Comparison of ENCODE assay signal across 21 cellular contexts in genomic region chr7:82985144-82985802, GRCh38.
DNase-seq lines count a peak whose midpoint lies in the region; ATAC-seq and TF ChIP-seq lines count a peak whose summit lies in the region.
"Had no signal": no experiment of that assay in that cellular context is flagged by ENCODE, and none has a peak within 500 bp of the region (broad histone marks: within the 10 kb centered on the region; RNA-seq: fewer than 3 reads in every experiment).

No MANE protein-coding gene starts in this region.

- intact Hi-C loops in activated CD8-positive, alpha-beta T cell treated with anti-CD3 and anti-CD28 coated beads for 36 hours (cut with micrococcal nuclease) = no loop called here

- no peak for TF ChIP-seq EP300 in Ishikawa (IDR thresholded peaks at IDR 0.05; ENCODE audit: borderline replicate concordance)

- no peak overlapping the region for H3K4me3 ChIP-seq in epithelial cell of esophagus (ENCODE audit: low read length)
- H3K4me3 ChIP-seq: dorsolateral prefrontal cortex, gastroesophageal sphincter, neural progenitor cell, right lobe of liver had no signal

- peaks cover 2% of the 10 kb centered on the region for H3K9me3 Mint-ChIP-seq in activated CD8-positive, alpha-beta T cell treated with anti-CD3 and anti-CD28 coated beads for 36 hours
- H3K9me3 Mint-ChIP-seq in activated CD8-positive, alpha-beta T cell treated with anti-CD3 and anti-CD28 coated beads, Interleukin-2, amount 10 ng/mL, durations not matched to agents 7 days and 5 days (ENCODE audit: insufficient read depth) = no peaks in the 10 kb centered on the region
- H3K9me3 Mint-ChIP-seq: activated T-cell treated with anti-CD3 and anti-CD28 coated beads, Interleukin-2, amount 50 U/mL, for 4 hours; neural progenitor cell had no signal

- no peak for TF ChIP-seq CTCF in epithelial cell of esophagus (IDR thresholded peaks at IDR 0.05; ENCODE audit: insufficient read depth, low read depth, low read length, missing control alignments)
- no peak for TF ChIP-seq CTCF in activated CD8-positive, alpha-beta T cell treated with anti-CD3 and anti-CD28 coated beads for 36 hours (IDR thresholded peaks at IDR 0.05)

- no peaks in the 10 kb centered on the region for H3K4me1 Mint-ChIP-seq in activated CD8-positive, alpha-beta T cell treated with anti-CD3 and anti-CD28 coated beads for 36 hours (ENCODE audit: low read depth)
- H3K4me1 Mint-ChIP-seq in activated CD8-positive, alpha-beta T cell treated with anti-CD3 and anti-CD28 coated beads, Interleukin-2, amount 10 ng/mL, durations not matched to agents 7 days and 5 days (ENCODE audit: low read depth) = no peaks in the 10 kb centered on the region

- no peak overlapping the region for H3K4me3 Mint-ChIP-seq in activated CD8-positive, alpha-beta T cell treated with anti-CD3 and anti-CD28 coated beads for 36 hours
- no peak overlapping the region for H3K4me3 Mint-ChIP-seq in activated CD8-positive, alpha-beta T cell treated with anti-CD3 and anti-CD28 coated beads, Interleukin-2, amount 10 ng/mL, durations not matched to agents 7 days and 5 days
- H3K4me3 Mint-ChIP-seq: activated T-cell treated with anti-CD3 and anti-CD28 coated beads, Interleukin-2, amount 50 U/mL, for 4 hours; neural progenitor cell had no signal

- no peaks in the 10 kb centered on the region for H3K27me3 Mint-ChIP-seq in activated CD8-positive, alpha-beta T cell treated with anti-CD3 and anti-CD28 coated beads for 36 hours
- no peaks in the 10 kb centered on the region for H3K27me3 Mint-ChIP-seq in activated CD8-positive, alpha-beta T cell treated with anti-CD3 and anti-CD28 coated beads, Interleukin-2, amount 10 ng/mL, durations not matched to agents 7 days and 5 days (ENCODE audit: low read depth)

- H3K27ac Mint-ChIP-seq in activated CD8-positive, alpha-beta T cell treated with anti-CD3 and anti-CD28 coated beads for 36 hours = no peak overlapping the region
- H3K27ac Mint-ChIP-seq in activated CD8-positive, alpha-beta T cell treated with anti-CD3 and anti-CD28 coated beads, Interleukin-2, amount 10 ng/mL, durations not matched to agents 7 days and 5 days = no peak overlapping the region
- H3K27ac Mint-ChIP-seq: neural progenitor cell had no signal

- H3K36me3 Mint-ChIP-seq in activated CD8-positive, alpha-beta T cell treated with anti-CD3 and anti-CD28 coated beads for 36 hours (ENCODE audit: low read depth) = no peaks in the 10 kb centered on the region
- no peaks in the 10 kb centered on the region for H3K36me3 Mint-ChIP-seq in activated CD8-positive, alpha-beta T cell treated with anti-CD3 and anti-CD28 coated beads, Interleukin-2, amount 10 ng/mL, durations not matched to agents 7 days and 5 days (ENCODE audit: low read depth)
- H3K36me3 Mint-ChIP-seq: neural progenitor cell had no signal

- POLR2A ChIA-PET in activated CD8-positive, alpha-beta T cell treated with anti-CD3 and anti-CD28 coated beads for 36 hours (lab: Charles Lee) = no interaction called here
- POLR2A ChIA-PET in activated CD8-positive, alpha-beta T cell treated with anti-CD3 and anti-CD28 coated beads, Interleukin-2, amount 10 ng/mL, durations not matched to agents 7 days and 5 days (lab: Charles Lee) = no interaction called here

- DNase-seq in NCI-H2196 (lab: John Stamatoyannopoulos, UW; ENCODE audit: unreplicated experiment) = peak; percentile 29
- DNase-seq in NCI-H2196 treated with DMSO at 0.1 percent for 48 hours (lab: John Stamatoyannopoulos, UW; ENCODE audit: unreplicated experiment) = no peak
- DNase-seq in NCI-H524 treated with DMSO at 0.1 percent for 48 hours (lab: John Stamatoyannopoulos, UW) = peak; percentile 17
- DNase-seq in epithelial cell of esophagus (ENCODE audit: low read depth) = peak; percentile 58
- DNase-seq in activated CD8-positive, alpha-beta T cell treated with anti-CD3 and anti-CD28 coated beads for 36 hours = no peak
- DNase-seq in HCEC 1CT = no peak
- DNase-seq in activated CD8-positive, alpha-beta T cell treated with anti-CD3 and anti-CD28 coated beads, Interleukin-2, amount 10 ng/mL, durations not matched to agents 7 days and 5 days = no peak
- DNase-seq: activated CD4-positive, alpha-beta T cell treated with anti-CD3 and anti-CD28 coated beads for 4 hours; activated gamma-delta T cell treated with Interleukin-2 at 50 U/mL for 16 hours; activated T-cell treated with anti-CD3 and anti-CD28 coated beads, Interleukin-2, amount 50 U/mL, for 4 hours; hypothalamus; mesendoderm; right lobe of liver; stimulated activated CD4-positive, alpha-beta T cell treated with anti-CD3 and anti-CD28 coated beads, Interleukin-2, amount 100 ng/mL, for 48 hours; trophoblast cell had no signal

- no peak for TF ChIP-seq RAD21 in Ishikawa (IDR thresholded peaks at IDR 0.05; ENCODE audit: low read depth)

- CTCF ChIA-PET in activated CD8-positive, alpha-beta T cell treated with anti-CD3 and anti-CD28 coated beads for 36 hours (lab: Charles Lee) = no interaction called here
- CTCF ChIA-PET in activated CD8-positive, alpha-beta T cell treated with anti-CD3 and anti-CD28 coated beads, Interleukin-2, amount 10 ng/mL, durations not matched to agents 7 days and 5 days (lab: Charles Lee) = no interaction called here

- ATAC-seq in activated CD8-positive, alpha-beta T cell treated with anti-CD3 and anti-CD28 coated beads for 36 hours = no peak
- no peak for ATAC-seq in activated CD8-positive, alpha-beta T cell treated with anti-CD3 and anti-CD28 coated beads, Interleukin-2, amount 10 ng/mL, durations not matched to agents 7 days and 5 days
- ATAC-seq: activated T-cell treated with anti-CD3 and anti-CD28 coated beads, Interleukin-2, amount 50 U/mL, for 4 hours; gastroesophageal sphincter; left lobe of liver; right lobe of liver; Right ventricle myocardium inferior had no signal

TF ChIP-seq in Ishikawa, 13 proteins besides CTCF, POLR2A, EP300 and RAD21:
- TF ChIP-seq EGR1 (IDR thresholded peaks at IDR 0.05) (no peak), NFIC (IDR thresholded peaks at IDR 0.05) (peak; percentile 19; the same call in 1 of the 2 replicates)

Comparison
In these comparisons a context has a peak if more than half of its experiments do, and no peak if none do; other contexts are left out.
1. DNase-seq: peak in NCI-H2196 (single experiment), NCI-H524 treated with DMSO at 0.1 percent for 48 hours (single experiment) and epithelial cell of esophagus (single experiment); none in NCI-H2196 treated with DMSO at 0.1 percent for 48 hours (single experiment), activated CD8-positive, alpha-beta T cell treated with anti-CD3 and anti-CD28 coated beads for 36 hours (single experiment), HCEC 1CT (single experiment) and activated CD8-positive, alpha-beta T cell treated with anti-CD3 and anti-CD28 coated beads, Interleukin-2, amount 10 ng/mL, durations not matched to agents 7 days and 5 days (single experiment).